ENCODE assay signal across 8 cellular contexts in genomic region chr1:12619396-12620141, GRCh38. TPM values are rescaled to one million over a fixed set of nuclear protein-coding genes. Genes with fewer than 3 reads are reported as not detected.
DNase-seq lines count a peak whose midpoint lies in the region; ATAC-seq, FAIRE-seq and TF ChIP-seq lines count a peak whose summit lies in the region.

No MANE protein-coding gene starts in this region.

- TF ChIP-seq POLR2A in NB4 (IDR thresholded peaks at IDR 0.05; ENCODE audit: extremely low read depth, insufficient read length), result no peak

- CTCF ChIA-PET in AG04450 (lab: Charles Lee), result interaction anchor here (0.5 to 5.6 kb wide), 19 partner anchors 12 to 348 kb away, joined by 3 to 48 read pairs (median 5); no protein-coding TSS in a partner anchor

- H3K4me3 Mint-ChIP-seq in progenitor cell of endocrine pancreas (ENCODE audit: low read depth), result peak overlapping the region; percentile 99

- peaks cover 7% of the 10 kb centered on the region for H3K27me3 ChIP-seq in AG04450 (ENCODE audit: control insufficient read depth, insufficient read depth, low read length)

- H3K27ac ChIP-seq in AG04450 (ENCODE audit: low read depth, low read length), result peak overlapping the region; percentile 86

- peak; percentile 94 for TF ChIP-seq CTCF in AG04450 (IDR thresholded peaks at IDR 0.05; ENCODE audit: low read depth, low read length)
- TF ChIP-seq CTCF in NB4 (IDR thresholded peaks at IDR 0.05; ENCODE audit: low read depth, low read length), result peak; percentile 88
- TF ChIP-seq CTCF in progenitor cell of endocrine pancreas (IDR thresholded peaks at IDR 0.05; ENCODE audit: unreplicated experiment), result peak; percentile 93

- no peak for FAIRE-seq in urothelium cell line (lab: Jason Lieb, UNC)

- H3K27ac Mint-ChIP-seq in progenitor cell of endocrine pancreas, result peak overlapping the region; percentile 99

- peaks cover 8% of the 10 kb centered on the region for H3K36me3 Mint-ChIP-seq in progenitor cell of endocrine pancreas (ENCODE audit: insufficient read depth)

- ATAC-seq in GM19025 (IDR thresholded peaks at IDR 0.05; ENCODE audit: low read depth, unreplicated experiment) (peak; percentile 54), left ventricle myocardium superior (peak; percentile 55)

- intact Hi-C loops in left ventricle myocardium superior (cut with micrococcal nuclease), result loop anchor here (10.0 kb wide), 2 partner anchors 205 to 295 kb away; no protein-coding TSS in a partner anchor

- peaks cover 4% of the 10 kb centered on the region; the same call in 1 of the 2 replicates for H3K9me3 ChIP-seq in AG04450 (ENCODE audit: control insufficient read depth, insufficient read depth, low read length)

- DNase-seq in AG04450 (ENCODE audit: low read depth, low spot score), result peak; percentile 77
- peak; percentile 82 for DNase-seq in NB4 (ENCODE audit: low read depth)
- DNase-seq in T-helper 2 cell, result peak; percentile 50 to 74 (median 63)
- DNase-seq in amygdala (lab: John Stamatoyannopoulos, UW), result peak in 51 of 56 donors; percentile 28 to 89 (median 65)
- peak; percentile 90 for DNase-seq in left ventricle myocardium superior
- DNase-seq in progenitor cell of endocrine pancreas (ENCODE audit: low spot score, unreplicated experiment), result peak; percentile 66
- peak; percentile 83 for DNase-seq in urothelium cell line (ENCODE audit: low spot score)

- peaks cover 39% of the 10 kb centered on the region for H3K4me1 Mint-ChIP-seq in progenitor cell of endocrine pancreas (ENCODE audit: low read depth)

- no peaks in the 10 kb centered on the region for H3K27me3 Mint-ChIP-seq in progenitor cell of endocrine pancreas

- no peaks in the 10 kb centered on the region for H3K9me3 Mint-ChIP-seq in progenitor cell of endocrine pancreas (ENCODE audit: low read depth)

- H3K4me3 ChIP-seq in AG04450 (ENCODE audit: low read depth, low read length), result peak overlapping the region; percentile 83
- H3K4me3 ChIP-seq in NB4 (ENCODE audit: low read depth, low read length), result peak overlapping the region; percentile 16

- POLR2A ChIA-PET in AG04450 (lab: Yijun Ruan, JAX), result interaction anchor here (1.0 to 4.9 kb wide), 3 partner anchors 23 to 79 kb away, joined by 4 to 34 read pairs (median 4); no protein-coding TSS in a partner anchor

RNA-seq across cellular contexts. Expression of gene DHRS3, which starts 1.6 kb away (rescaled TPM):
- 42.3 and 50.5 TPM in 2 replicates for polyA plus RNA-seq in AG04450 (2011; rRNA removed)
- 158 and 213 TPM in 2 replicates for polyA minus RNA-seq in AG04450 (2011; rRNA and poly(A)+ RNA removed)
- 79.6 TPM for total RNA-seq in left ventricle myocardium superior
- 176 and 214 TPM in 2 replicates for total RNA-seq in progenitor cell of endocrine pancreas

RNA-seq across cellular contexts. Expression of gene AADACL4, which starts 24.3 kb away (rescaled TPM):
- polyA plus RNA-seq in AG04450 (2011; rRNA removed), result not detected in 2 replicates
- not detected in 2 replicates for polyA minus RNA-seq in AG04450 (2011; rRNA and poly(A)+ RNA removed)
- total RNA-seq in left ventricle myocardium superior, result not detected
- total RNA-seq in progenitor cell of endocrine pancreas, result 0.24 TPM in 2 replicates

Comparison
In these comparisons a context has a peak if more than half of its experiments do, and no peak if none do; other contexts are left out.
1. Peak in every context shown above with its lines: DNase-seq, ATAC-seq, H3K4me3 ChIP-seq and H3K27ac ChIP-seq.